Comparison of ENCODE assay signal across 15 cellular contexts in genomic region chr5:125026900-125027731, GRCh38.
A peak's percentile ranks its signal among the peaks of the same experiment; 100 is the strongest.
DNase-seq lines count a peak whose midpoint lies in the region; ATAC-seq and TF ChIP-seq lines count a peak whose summit lies in the region.
"Had no signal": no experiment of that assay in that cellular context is flagged by ENCODE, and none has a peak within 500 bp of the region (broad histone marks: within the 10 kb centered on the region; RNA-seq: fewer than 3 reads in every experiment).

No MANE protein-coding gene starts in this region.

- peaks cover 4% of the 10 kb centered on the region; the same call in 1 of the 2 replicates for H3K27me3 Mint-ChIP-seq in WTC11 (ENCODE audit: low read depth)

- ATAC-seq in WTC11 (no peak), foreskin keratinocyte (no peak), HG03159 (IDR thresholded peaks at IDR 0.05; ENCODE audit: unreplicated experiment) (no peak)

- POLR2A ChIA-PET in WTC11 (lab: Charles Lee): no interaction called here

- H3K4me1 ChIP-seq in foreskin keratinocyte (peaks cover 9% of the 10 kb centered on the region), stomach (peaks cover 0 to 16% (median 7%) of the 10 kb centered on the region in 4 donors)

- no peaks in the 10 kb centered on the region for H3K36me3 ChIP-seq in stomach
- H3K36me3 ChIP-seq: thoracic aorta had no signal

- no peaks in the 10 kb centered on the region for H3K36me3 Mint-ChIP-seq in WTC11

- H3K27ac ChIP-seq in foreskin keratinocyte: no peak overlapping the region
- peak overlapping the region in 1 of 5 donors; percentile 42 for H3K27ac ChIP-seq in stomach
- H3K27ac ChIP-seq: RWPE1, thoracic aorta had no signal

- peaks cover 11% of the 10 kb centered on the region for H3K9me3 Mint-ChIP-seq in WTC11

- H3K4me1 Mint-ChIP-seq in WTC11: peaks cover 14% of the 10 kb centered on the region

- H3K27ac Mint-ChIP-seq in WTC11: peak overlapping the region; percentile 34; the same call in 1 of the 2 replicates

- no peak for TF ChIP-seq EP300 in stomach (IDR thresholded peaks at IDR 0.05)

- no peak overlapping the region for H3K4me3 ChIP-seq in stomach
- H3K4me3 ChIP-seq: thoracic aorta had no signal

- H3K27me3 ChIP-seq in foreskin keratinocyte (no peaks in the 10 kb centered on the region), stomach (no peaks in the 10 kb centered on the region)

- CTCF ChIA-PET in WTC11 (lab: Charles Lee): no interaction called here

- no peak for TF ChIP-seq CTCF in WTC11 (IDR thresholded peaks at IDR 0.05)
- no peak for TF ChIP-seq CTCF in foreskin keratinocyte (conservative IDR thresholded peaks at IDR 0.05)
- no peak for TF ChIP-seq CTCF in stomach (IDR thresholded peaks at IDR 0.05)

- intact Hi-C loops in stomach (cut with DNase I; ENCODE audit: low total_unique reads): no loop called here

- DNase-seq in NCI-H2227 treated with DMSO at 0.1 percent for 48 hours (lab: John Stamatoyannopoulos, UW): peak; percentile 6
- no peak for DNase-seq in NCI-H2227 (lab: John Stamatoyannopoulos, UW; ENCODE audit: unreplicated experiment)
- no peak for DNase-seq in WTC11 (ENCODE audit: low spot score)
- peak; percentile 37 to 49 for DNase-seq in foreskin keratinocyte
- DNase-seq in stomach: peak; percentile 37
- DNase-seq in retina: no peak
- no peak for DNase-seq in medulla oblongata (ENCODE audit: extremely low spot score)
- DNase-seq: activated CD8-positive, alpha-beta memory T cell treated with anti-CD3 and anti-CD28 coated beads for 24 hours; activated naive CD4-positive, alpha-beta T cell treated with anti-CD3 and anti-CD28 coated beads, Interleukin-2, amount 50 U/mL, for 16 hours; head of caudate nucleus; KG1; NCI-H2081 treated with DMSO at 0.1 percent for 48 hours had no signal

- no peak overlapping the region for H3K4me3 Mint-ChIP-seq in WTC11

- no peak for TF ChIP-seq POLR2A in stomach (IDR thresholded peaks at IDR 0.05)

- WGBS in stomach, 5 donors: 31 to 65% (median 40%) methylated on average over 6 of the region's 6 CpGs

- no peaks in the 10 kb centered on the region for H3K9me3 ChIP-seq in stomach
- H3K9me3 ChIP-seq: thoracic aorta had no signal

TF ChIP-seq in WTC11, 78 proteins besides CTCF, POLR2A, EP300 and RAD21:
- no peak for TF ChIP-seq ZNF219 (CRISPR knock-in tag; IDR thresholded peaks at IDR 0.05; ENCODE audit: borderline replicate concordance)
- TF ChIP-seq AFF4 (CRISPR knock-in tag; IDR thresholded peaks at IDR 0.05; ENCODE audit: borderline replicate concordance): no peak
- TF ChIP-seq ZNF138 (CRISPR knock-in tag; conservative IDR thresholded peaks at IDR 0.05): no peak
- TF ChIP-seq PRDM15 (CRISPR knock-in tag; IDR thresholded peaks at IDR 0.05): no peak
- TF ChIP-seq ZNF121 (CRISPR knock-in tag; IDR thresholded peaks at IDR 0.05): no peak
- TF ChIP-seq NR3C1 (CRISPR knock-in tag; conservative IDR thresholded peaks at IDR 0.05; ENCODE audit: low read depth): no peak
- TF ChIP-seq JUN (CRISPR knock-in tag; IDR thresholded peaks at IDR 0.05): no peak
- no peak for TF ChIP-seq NFATC4 (CRISPR knock-in tag; IDR thresholded peaks at IDR 0.05)
- no peak for TF ChIP-seq ATF6 (CRISPR knock-in tag; IDR thresholded peaks at IDR 0.05)
- no peak for TF ChIP-seq ZMAT4 (CRISPR knock-in tag; IDR thresholded peaks at IDR 0.05)
- TF ChIP-seq IRF2 (CRISPR knock-in tag; IDR thresholded peaks at IDR 0.05; ENCODE audit: borderline replicate concordance, low read depth): no peak

Comparison
In these comparisons a context has a peak if more than half of its experiments do, and no peak if none do; other contexts are left out.
1. DNase-seq: peak in NCI-H2227 treated with DMSO at 0.1 percent for 48 hours (single experiment), foreskin keratinocyte (2 of 2) and stomach (single experiment); none in NCI-H2227 (single experiment), WTC11 (single experiment), retina (single experiment) and medulla oblongata (single experiment).